Comparison of ENCODE assay signal across 8 cellular contexts in genomic region chr14:105300542-105301102, GRCh38. TPM values are rescaled to one million over a fixed set of nuclear protein-coding genes. Genes with fewer than 3 reads are reported as not detected.
A peak's percentile ranks its signal among the peaks of the same experiment; 100 is the strongest.
DNase-seq lines count a peak whose midpoint lies in the region; ATAC-seq and TF ChIP-seq lines count a peak whose summit lies in the region.

BRF1 (minus strand) TSS chr14:105301001; CDS start chr14:105300629, 372 bp downstream.

- H3K4me1 Mint-ChIP-seq in GM23338 = peaks cover 6% of the 10 kb centered on the region

- peak within 1 kb of the TSS; percentile 88 for H3K4me3 Mint-ChIP-seq in GM23338

- H3K4me1 ChIP-seq in GM23338 (ENCODE audit: insufficient read depth) = no peaks in the 10 kb centered on the region; the same call in 1 of the 2 replicates

- H3K36me3 Mint-ChIP-seq in GM23338 (ENCODE audit: low read depth) = peaks cover 6% of the 10 kb centered on the region; the same call in 2 of the 3 replicates

- H3K4me3 ChIP-seq in GM23338 = peak within 1 kb of the TSS; percentile 85

- peaks cover 15% of the 10 kb centered on the region for H3K27me3 Mint-ChIP-seq in GM23338 (ENCODE audit: insufficient read depth, low read depth, poor library complexity)

- peak within 1 kb of the TSS; percentile 88 for H3K4me2 ChIP-seq in GM23338

- ATAC-seq in GM23338 (peak; percentile 81), SK-N-SH treated with all-trans-retinoic acid at 6 μM for 48 hours (peak; percentile 95)

- peaks cover 14% of the 10 kb centered on the region; the same call in 1 of the 2 replicates for H3F3A ChIP-seq in GM23338 (replicated peaks; ENCODE audit: low read depth)

- no peak for TF ChIP-seq CTCF in GM23338 (conservative IDR thresholded peaks at IDR 0.05; ENCODE audit: low read depth in 2 of 2)

- peak; percentile 94 for DNase-seq in ELF-1 (ENCODE audit: low read depth, low spot score)
- peak; percentile 95 for DNase-seq in GM23338 (ENCODE audit: low spot score)
- peak; percentile 83 for DNase-seq in LHCN-M2 (ENCODE audit: low read depth)
- peak; percentile 99 for DNase-seq in activated naive CD4-positive, alpha-beta T cell treated with anti-CD3 and anti-CD28 coated beads, Interleukin-2, amount 50 U/mL, for 16 hours
- DNase-seq in globus pallidus (ENCODE audit: low spot score) = peak; percentile 86
- peak; percentile 93 for DNase-seq in occipital lobe (lab: John Stamatoyannopoulos, UW)

- peak within 1 kb of the TSS; percentile 95 for H2AFZ ChIP-seq in GM23338

- no peaks in the 10 kb centered on the region for H3K36me3 ChIP-seq in GM23338 (ENCODE audit: insufficient read depth)

- H3K79me2 ChIP-seq in GM23338 (replicated peaks; ENCODE audit: insufficient read depth) = peaks cover 42% of the 10 kb centered on the region

- no peaks in the 10 kb centered on the region for H3K9me2 ChIP-seq in GM23338 (ENCODE audit: insufficient read depth)

- peaks cover 11% of the 10 kb centered on the region for H3K27me3 ChIP-seq in GM23338 (ENCODE audit: insufficient read depth)

- H3K27ac ChIP-seq in GM23338 (ENCODE audit: low read depth) (peak within 1 kb of the TSS; percentile 80), temporal lobe (ENCODE audit: low read depth, low read length) (peak within 1 kb of the TSS; percentile 89)

- H3K27ac Mint-ChIP-seq in GM23338 = peak within 1 kb of the TSS; percentile 87

- peaks cover 10% of the 10 kb centered on the region for H4K20me1 ChIP-seq in GM23338 (replicated peaks; ENCODE audit: insufficient read depth)

- H3K9me3 Mint-ChIP-seq in GM23338 = peaks cover 6% of the 10 kb centered on the region; the same call in 2 of the 3 replicates

TF ChIP-seq in GM23338, 12 proteins besides CTCF, POLR2A, EP300 and RAD21:
- TF ChIP-seq POLR2AphosphoS5 (IDR thresholded peaks at IDR 0.05; ENCODE audit: low read depth) (peak; percentile 58; the same call in 1 of the 2 replicates), ZNF114 (CRISPR knock-in tag; IDR thresholded peaks at IDR 0.05) (no peak)
- TF ChIP-seq, protein P1, sequence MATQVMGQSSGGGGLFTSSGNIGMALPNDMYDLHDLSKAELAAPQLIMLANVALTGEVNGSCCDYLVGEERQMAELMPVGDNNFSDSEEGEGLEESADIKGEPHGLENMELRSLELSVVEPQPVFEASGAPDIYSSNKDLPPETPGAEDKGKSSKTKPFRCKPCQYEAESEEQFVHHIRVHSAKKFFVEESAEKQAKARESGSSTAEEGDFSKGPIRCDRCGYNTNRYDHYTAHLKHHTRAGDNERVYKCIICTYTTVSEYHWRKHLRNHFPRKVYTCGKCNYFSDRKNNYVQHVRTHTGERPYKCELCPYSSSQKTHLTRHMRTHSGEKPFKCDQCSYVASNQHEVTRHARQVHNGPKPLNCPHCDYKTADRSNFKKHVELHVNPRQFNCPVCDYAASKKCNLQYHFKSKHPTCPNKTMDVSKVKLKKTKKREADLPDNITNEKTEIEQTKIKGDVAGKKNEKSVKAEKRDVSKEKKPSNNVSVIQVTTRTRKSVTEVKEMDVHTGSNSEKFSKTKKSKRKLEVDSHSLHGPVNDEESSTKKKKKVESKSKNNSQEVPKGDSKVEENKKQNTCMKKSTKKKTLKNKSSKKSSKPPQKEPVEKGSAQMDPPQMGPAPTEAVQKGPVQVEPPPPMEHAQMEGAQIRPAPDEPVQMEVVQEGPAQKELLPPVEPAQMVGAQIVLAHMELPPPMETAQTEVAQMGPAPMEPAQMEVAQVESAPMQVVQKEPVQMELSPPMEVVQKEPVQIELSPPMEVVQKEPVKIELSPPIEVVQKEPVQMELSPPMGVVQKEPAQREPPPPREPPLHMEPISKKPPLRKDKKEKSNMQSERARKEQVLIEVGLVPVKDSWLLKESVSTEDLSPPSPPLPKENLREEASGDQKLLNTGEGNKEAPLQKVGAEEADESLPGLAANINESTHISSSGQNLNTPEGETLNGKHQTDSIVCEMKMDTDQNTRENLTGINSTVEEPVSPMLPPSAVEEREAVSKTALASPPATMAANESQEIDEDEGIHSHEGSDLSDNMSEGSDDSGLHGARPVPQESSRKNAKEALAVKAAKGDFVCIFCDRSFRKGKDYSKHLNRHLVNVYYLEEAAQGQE (IDR thresholded peaks at IDR 0.05; ENCODE audit: unreplicated experiment) = no peak

TF ChIP-seq in SK-N-SH treated with all-trans-retinoic acid at 6 μM for 48 hours, 23 proteins besides CTCF, POLR2A, EP300 and RAD21:
- TF ChIP-seq TCF4 (CRISPR knock-in tag; IDR thresholded peaks at IDR 0.05; ENCODE audit: borderline replicate concordance) = no peak
- no peak for TF ChIP-seq GLIS3 (CRISPR knock-in tag; IDR thresholded peaks at IDR 0.05)
- TF ChIP-seq ZNF70 (CRISPR knock-in tag; IDR thresholded peaks at IDR 0.05) = no peak
- TF ChIP-seq ZFP30 (CRISPR knock-in tag; IDR thresholded peaks at IDR 0.05) = no peak
- TF ChIP-seq ZFP3 (CRISPR knock-in tag; IDR thresholded peaks at IDR 0.05) = no peak
- no peak for TF ChIP-seq CSRNP3 (CRISPR knock-in tag; IDR thresholded peaks at IDR 0.05)
- TF ChIP-seq ZNF8 (CRISPR knock-in tag; IDR thresholded peaks at IDR 0.05) = no peak
- TF ChIP-seq BACH2 (CRISPR knock-in tag; IDR thresholded peaks at IDR 0.05; ENCODE audit: borderline replicate concordance) = no peak
- TF ChIP-seq TOX (CRISPR knock-in tag; IDR thresholded peaks at IDR 0.05; ENCODE audit: borderline replicate concordance) = no peak
- no peak for TF ChIP-seq PPARA (CRISPR knock-in tag; IDR thresholded peaks at IDR 0.05; ENCODE audit: borderline replicate concordance)
- TF ChIP-seq, protein P2, sequence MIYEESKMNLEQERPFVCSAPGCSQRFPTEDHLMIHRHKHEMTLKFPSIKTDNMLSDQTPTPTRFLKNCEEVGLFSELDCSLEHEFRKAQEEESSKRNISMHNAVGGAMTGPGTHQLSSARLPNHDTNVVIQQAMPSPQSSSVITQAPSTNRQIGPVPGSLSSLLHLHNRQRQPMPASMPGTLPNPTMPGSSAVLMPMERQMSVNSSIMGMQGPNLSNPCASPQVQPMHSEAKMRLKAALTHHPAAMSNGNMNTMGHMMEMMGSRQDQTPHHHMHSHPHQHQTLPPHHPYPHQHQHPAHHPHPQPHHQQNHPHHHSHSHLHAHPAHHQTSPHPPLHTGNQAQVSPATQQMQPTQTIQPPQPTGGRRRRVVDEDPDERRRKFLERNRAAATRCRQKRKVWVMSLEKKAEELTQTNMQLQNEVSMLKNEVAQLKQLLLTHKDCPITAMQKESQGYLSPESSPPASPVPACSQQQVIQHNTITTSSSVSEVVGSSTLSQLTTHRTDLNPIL (CRISPR knock-in tag; IDR thresholded peaks at IDR 0.05; ENCODE audit: low read depth) = no peak
- no peak for TF ChIP-seq SNAI2 (CRISPR knock-in tag; IDR thresholded peaks at IDR 0.05)
- TF ChIP-seq ZNF565 (CRISPR knock-in tag; conservative IDR thresholded peaks at IDR 0.05; ENCODE audit: low read depth) = no peak
- TF ChIP-seq, protein P3, sequence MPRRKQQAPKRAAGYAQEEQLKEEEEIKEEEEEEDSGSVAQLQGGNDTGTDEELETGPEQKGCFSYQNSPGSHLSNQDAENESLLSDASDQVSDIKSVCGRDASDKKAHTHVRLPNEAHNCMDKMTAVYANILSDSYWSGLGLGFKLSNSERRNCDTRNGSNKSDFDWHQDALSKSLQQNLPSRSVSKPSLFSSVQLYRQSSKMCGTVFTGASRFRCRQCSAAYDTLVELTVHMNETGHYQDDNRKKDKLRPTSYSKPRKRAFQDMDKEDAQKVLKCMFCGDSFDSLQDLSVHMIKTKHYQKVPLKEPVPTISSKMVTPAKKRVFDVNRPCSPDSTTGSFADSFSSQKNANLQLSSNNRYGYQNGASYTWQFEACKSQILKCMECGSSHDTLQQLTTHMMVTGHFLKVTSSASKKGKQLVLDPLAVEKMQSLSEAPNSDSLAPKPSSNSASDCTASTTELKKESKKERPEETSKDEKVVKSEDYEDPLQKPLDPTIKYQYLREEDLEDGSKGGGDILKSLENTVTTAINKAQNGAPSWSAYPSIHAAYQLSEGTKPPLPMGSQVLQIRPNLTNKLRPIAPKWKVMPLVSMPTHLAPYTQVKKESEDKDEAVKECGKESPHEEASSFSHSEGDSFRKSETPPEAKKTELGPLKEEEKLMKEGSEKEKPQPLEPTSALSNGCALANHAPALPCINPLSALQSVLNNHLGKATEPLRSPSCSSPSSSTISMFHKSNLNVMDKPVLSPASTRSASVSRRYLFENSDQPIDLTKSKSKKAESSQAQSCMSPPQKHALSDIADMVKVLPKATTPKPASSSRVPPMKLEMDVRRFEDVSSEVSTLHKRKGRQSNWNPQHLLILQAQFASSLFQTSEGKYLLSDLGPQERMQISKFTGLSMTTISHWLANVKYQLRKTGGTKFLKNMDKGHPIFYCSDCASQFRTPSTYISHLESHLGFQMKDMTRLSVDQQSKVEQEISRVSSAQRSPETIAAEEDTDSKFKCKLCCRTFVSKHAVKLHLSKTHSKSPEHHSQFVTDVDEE (CRISPR knock-in tag; IDR thresholded peaks at IDR 0.05) = no peak
- TF ChIP-seq ZC3H10 (CRISPR knock-in tag; IDR thresholded peaks at IDR 0.05) = no peak
- no peak for TF ChIP-seq RARB (CRISPR knock-in tag; IDR thresholded peaks at IDR 0.05)
- no peak for TF ChIP-seq ESRRG (CRISPR knock-in tag; IDR thresholded peaks at IDR 0.05)
- TF ChIP-seq OSR1 (CRISPR knock-in tag; IDR thresholded peaks at IDR 0.05) = no peak

RNA-seq across cellular contexts. Expression of gene BRF1, which starts in this region (rescaled TPM):
- total RNA-seq in GM23338 (2014; rRNA removed; shearing (Covaris generic)) = 27.8 and 29.9 TPM in 2 replicates
- 7.6 and 8.6 TPM in 2 replicates for polyA plus RNA-seq in GM23338 (2016; fragmentation: Nextera tagmentation; extraction: Ambion mirVana)
- total RNA-seq in LHCN-M2 (2014; rRNA removed) (28.2 and 30.1 TPM in 2 replicates), occipital lobe (61.1 TPM), temporal lobe (57.0 TPM)
- polyA plus RNA-seq in LHCN-M2 (2012) = 13.6 TPM

Comparison
In these comparisons a context has a peak if more than half of its experiments do, and no peak if none do; other contexts are left out.
1. Peak in every context shown above with its lines: DNase-seq, ATAC-seq, H3K4me3 ChIP-seq and H3K27ac ChIP-seq.